19 cellular contexts compared by ENCODE assay signal in the genomic region with DNA sequence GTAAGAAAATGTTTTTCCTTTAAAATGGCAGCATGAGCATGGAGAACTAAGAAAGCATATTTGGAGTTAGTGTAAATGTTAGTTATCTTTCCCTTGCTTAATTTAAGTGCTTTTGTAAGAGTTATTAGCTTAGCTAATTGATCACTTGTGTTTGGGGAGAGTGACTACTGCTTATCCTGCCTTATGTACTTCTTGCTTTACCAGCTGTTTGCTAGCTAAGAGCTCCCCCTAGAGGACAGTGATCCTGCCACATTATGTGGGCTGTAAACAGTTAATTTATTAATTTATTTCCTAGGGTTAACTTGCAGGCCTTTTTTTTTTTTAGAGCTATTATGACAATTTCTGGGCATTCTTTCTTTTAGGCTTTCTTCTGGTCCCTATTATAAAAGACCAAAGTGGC.
DNase-seq lines count a peak whose midpoint lies in the region; ATAC-seq and TF ChIP-seq lines count a peak whose summit lies in the region.
"Had no signal": no experiment of that assay in that cellular context is flagged by ENCODE, and none has a peak within 500 bp of the region (broad histone marks: within the 10 kb centered on the region; RNA-seq: fewer than 3 reads in every experiment).

No MANE protein-coding gene starts in this region.

- no peak overlapping the region for H3K4me3 ChIP-seq in OCI-LY1 (ENCODE audit: low read depth, low read length, poor library complexity, severe bottlenecking)
- H3K4me3 ChIP-seq: left lung, right lobe of liver, upper lobe of right lung had no signal

- no peaks in the 10 kb centered on the region for H3K9me2 ChIP-seq in OCI-LY1 (ENCODE audit: low read depth, low read length)

- peak; percentile 3 for DNase-seq in A172 (ENCODE audit: low spot score)
- no peak for DNase-seq in chondrocyte (ENCODE audit: low spot score)
- no peak for DNase-seq in stimulated activated CD4-positive, alpha-beta T cell treated with anti-CD3 and anti-CD28 coated beads, Interleukin-2, amount 100 ng/mL, for 48 hours
- DNase-seq: activated CD4-positive, alpha-beta memory T cell treated with anti-CD3 and anti-CD28 coated beads, Interleukin-2, amount 10 ng/mL, durations not matched to agents 7 days and 5 days; activated effector memory CD4-positive, alpha-beta T cell treated with anti-CD3 and anti-CD28 coated beads, Interleukin-2, amount 50 U/mL, for 16 hours; left lung; naive thymus-derived CD8-positive, alpha-beta T cell; NCI-H1092 treated with DMSO at 0.1 percent for 48 hours; right lobe of liver; stimulated activated CD4-positive, alpha-beta T cell treated with anti-CD3 and anti-CD28 coated beads, Interleukin-4, amount 100 ng/mL, for 4 hours; T-helper 9 cell; upper lobe of right lung had no signal

- peaks cover 2% of the 10 kb centered on the region for H3K36me3 Mint-ChIP-seq in chondrocyte (ENCODE audit: low read depth)
- H3K36me3 Mint-ChIP-seq: brain; stimulated activated memory B cell treated with anti-CD40 and anti-IgM and Interleukin-4, amounts not matched to agents 10 μg/mL and 1 μg/mL and 100 μg/mL, for 72 hours had no signal

- no peak overlapping the region for H2AFZ ChIP-seq in OCI-LY1 (ENCODE audit: low read length)

- no peaks in the 10 kb centered on the region for H3F3A ChIP-seq in OCI-LY1 (ENCODE audit: insufficient read depth, low read length)

- H3K4me1 Mint-ChIP-seq in chondrocyte (ENCODE audit: low read depth): no peaks in the 10 kb centered on the region
- H3K4me1 Mint-ChIP-seq: activated CD4-positive, alpha-beta memory T cell treated with anti-CD3 and anti-CD28 coated beads, Interleukin-2, amount 10 ng/mL, durations not matched to agents 7 days and 5 days; brain; naive thymus-derived CD8-positive, alpha-beta T cell; stimulated activated memory B cell treated with anti-CD40 and anti-IgM and Interleukin-4, amounts not matched to agents 10 μg/mL and 1 μg/mL and 100 μg/mL, for 72 hours had no signal

- no peak overlapping the region for H3K27ac ChIP-seq in OCI-LY1 (ENCODE audit: low read depth, low read length, poor library complexity, severe bottlenecking)
- H3K27ac ChIP-seq: left lung, right lobe of liver, upper lobe of right lung had no signal

- no peaks in the 10 kb centered on the region for H3K4me1 ChIP-seq in OCI-LY1 (ENCODE audit: insufficient read depth, low read length, severe bottlenecking)
- H3K4me1 ChIP-seq: left lung, right lobe of liver, upper lobe of right lung had no signal

- H4K20me1 ChIP-seq in OCI-LY1 (ENCODE audit: insufficient read depth, low read length): no peaks in the 10 kb centered on the region

- H3K27ac Mint-ChIP-seq in chondrocyte (ENCODE audit: unreplicated experiment): no peak overlapping the region
- H3K27ac Mint-ChIP-seq: activated CD4-positive, alpha-beta memory T cell treated with anti-CD3 and anti-CD28 coated beads, Interleukin-2, amount 10 ng/mL, durations not matched to agents 7 days and 5 days; brain; naive thymus-derived CD8-positive, alpha-beta T cell; stimulated activated memory B cell treated with anti-CD40 and anti-IgM and Interleukin-4, amounts not matched to agents 10 μg/mL and 1 μg/mL and 100 μg/mL, for 72 hours had no signal

- no peaks in the 10 kb centered on the region for H3K9me3 ChIP-seq in OCI-LY1 (ENCODE audit: low read length)
- H3K9me3 ChIP-seq: right lobe of liver, upper lobe of right lung had no signal

- no peak overlapping the region for H3K4me3 Mint-ChIP-seq in chondrocyte (ENCODE audit: unreplicated experiment)
- H3K4me3 Mint-ChIP-seq: activated CD4-positive, alpha-beta memory T cell treated with anti-CD3 and anti-CD28 coated beads, Interleukin-2, amount 10 ng/mL, durations not matched to agents 7 days and 5 days; brain; naive thymus-derived CD8-positive, alpha-beta T cell; stimulated activated memory B cell treated with anti-CD40 and anti-IgM and Interleukin-4, amounts not matched to agents 10 μg/mL and 1 μg/mL and 100 μg/mL, for 72 hours had no signal

- peak; percentile 31; the same call in 2 of the 3 replicates for TF ChIP-seq CTCF in GM12872 (IDR thresholded peaks at IDR 0.05; ENCODE audit: insufficient read depth, low read depth, low read length)
- peak; percentile 45 for TF ChIP-seq CTCF in OCI-LY1 (IDR thresholded peaks at IDR 0.05; ENCODE audit: low read length)
- TF ChIP-seq CTCF in chondrocyte (IDR thresholded peaks at IDR 0.05): peak; percentile 16

- H3K79me2 ChIP-seq in OCI-LY1 (ENCODE audit: insufficient read depth, low read length): no peaks in the 10 kb centered on the region

- H3K4me2 ChIP-seq in OCI-LY1 (ENCODE audit: low read length): no peak overlapping the region

- H3K36me3 ChIP-seq in OCI-LY1 (ENCODE audit: insufficient read depth, low read length): no peaks in the 10 kb centered on the region
- H3K36me3 ChIP-seq: left lung, right lobe of liver, upper lobe of right lung had no signal

- no peaks in the 10 kb centered on the region for H3K27me3 ChIP-seq in OCI-LY1 (ENCODE audit: insufficient read depth, low read length)
- H3K27me3 ChIP-seq: left lung, right lobe of liver, upper lobe of right lung had no signal

- TF ChIP-seq POLR2A in GM18505 (IDR thresholded peaks at IDR 0.05; ENCODE audit: borderline replicate concordance, extremely low read depth, insufficient read depth, insufficient read length): no peak

- peaks cover 61% of the 10 kb centered on the region for H3K9me3 Mint-ChIP-seq in chondrocyte (ENCODE audit: low read depth)
- H3K9me3 Mint-ChIP-seq: activated CD4-positive, alpha-beta memory T cell treated with anti-CD3 and anti-CD28 coated beads, Interleukin-2, amount 10 ng/mL, durations not matched to agents 7 days and 5 days had no signal

- no peak overlapping the region for H3K9ac ChIP-seq in OCI-LY1 (ENCODE audit: low read length)

- no peaks in the 10 kb centered on the region for H3K27me3 Mint-ChIP-seq in chondrocyte (ENCODE audit: low read depth)
- H3K27me3 Mint-ChIP-seq: activated CD4-positive, alpha-beta memory T cell treated with anti-CD3 and anti-CD28 coated beads, Interleukin-2, amount 10 ng/mL, durations not matched to agents 7 days and 5 days; brain; naive thymus-derived CD8-positive, alpha-beta T cell; stimulated activated memory B cell treated with anti-CD40 and anti-IgM and Interleukin-4, amounts not matched to agents 10 μg/mL and 1 μg/mL and 100 μg/mL, for 72 hours had no signal

- ATAC-seq in GM18505 (IDR thresholded peaks at IDR 0.05; ENCODE audit: unreplicated experiment) (no peak), GM21367 (IDR thresholded peaks at IDR 0.05; ENCODE audit: unreplicated experiment) (no peak), HG02759 (IDR thresholded peaks at IDR 0.05; ENCODE audit: unreplicated experiment) (no peak)
- ATAC-seq: left lung; naive thymus-derived CD8-positive, alpha-beta T cell; right lobe of liver; stimulated activated memory B cell treated with anti-CD40 and anti-IgM and Interleukin-4, amounts not matched to agents 10 μg/mL and 1 μg/mL and 100 μg/mL, for 72 hours; upper lobe of right lung had no signal
